In the genomic region with DNA sequence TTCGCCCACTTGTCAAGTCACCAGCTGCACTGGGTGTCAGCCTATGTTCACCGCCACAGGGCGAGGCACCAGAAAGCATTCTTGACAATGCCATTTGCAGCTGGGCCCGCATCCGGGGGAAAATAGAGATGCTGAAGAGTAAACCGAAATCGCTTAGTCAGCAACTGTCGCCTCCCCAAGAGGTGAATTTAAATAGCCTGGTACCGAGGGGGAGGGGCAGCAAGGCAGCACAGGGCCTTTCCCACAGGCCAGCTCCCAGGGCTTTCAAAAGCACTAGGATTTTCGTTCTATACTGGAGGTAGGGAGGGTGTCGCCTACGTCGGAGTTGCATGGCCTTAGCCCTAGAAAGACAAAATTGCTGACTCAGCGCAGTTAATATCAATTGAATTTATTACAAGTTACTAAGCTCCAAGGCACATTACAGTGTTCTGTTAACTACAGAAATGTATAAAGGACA, we compare ENCODE assay signal across 8 cellular contexts. TPM values are rescaled to one million over a fixed set of nuclear protein-coding genes. Genes with fewer than 3 reads are reported as not detected.
A peak's percentile ranks its signal among the peaks of the same experiment; 100 is the strongest.
DNase-seq lines count a peak whose midpoint lies in the region; ATAC-seq, FAIRE-seq and TF ChIP-seq lines count a peak whose summit lies in the region.

No MANE protein-coding gene starts in this region.

- FAIRE-seq in HepG2 (lab: Jason Lieb, UNC), result no peak

- TF ChIP-seq CTCF in cardiac fibroblast (IDR thresholded peaks at IDR 0.05; ENCODE audit: low read depth, low read length) (no peak), HepG2 (CRISPR knock-in tag; IDR thresholded peaks at IDR 0.05) (no peak)

- H3K27me3 ChIP-seq in HUES48 (ENCODE audit: control insufficient read depth, insufficient read depth, low read length), result no peaks in the 10 kb centered on the region
- no peaks in the 10 kb centered on the region for H3K27me3 ChIP-seq in HepG2 (ENCODE audit: control insufficient read depth in 1 of 2, insufficient read depth in 2 of 2, low read length in 2 of 2)

- intact Hi-C loops in HepG2 (cut with micrococcal nuclease; ENCODE audit: unreplicated experiment), result no loop called here

- ATAC-seq in HepG2, result no peak; the same call in 1 of the 3 replicates
- no peak for ATAC-seq in HG02840 (IDR thresholded peaks at IDR 0.05; ENCODE audit: low FRiP score, unreplicated experiment)

- peaks cover 34% of the 10 kb centered on the region for H3K4me1 ChIP-seq in HUES48 (ENCODE audit: control insufficient read depth, insufficient read depth, low read length)
- peaks cover 65% of the 10 kb centered on the region for H3K4me1 ChIP-seq in HepG2 (ENCODE audit: insufficient read depth, low read length)

- no peak for TF ChIP-seq RAD21 in HepG2 (CRISPR knock-in tag; IDR thresholded peaks at IDR 0.05)

- H3K36me3 ChIP-seq in HUES48 (ENCODE audit: control insufficient read depth, insufficient read depth, low read length) (peaks cover 13% of the 10 kb centered on the region), HepG2 (replicated peaks in 1 of 2; ENCODE audit: control insufficient read depth in 1 of 2, insufficient read depth in 2 of 2, low read length in 2 of 2) (peaks cover 2 to 5% of the 10 kb centered on the region in 2 experiments; a peak in 2 of 5 replicates)

- peak; percentile 47 for DNase-seq in T-helper 22 cell (ENCODE audit: low read depth)
- DNase-seq in cardiac fibroblast (ENCODE audit: low read depth in 2 of 2), result peak; percentile 34 to 63
- DNase-seq in HepG2 (ENCODE audit: low spot score), result peak; percentile 66
- DNase-seq in stimulated activated CD4-positive, alpha-beta T cell treated with anti-CD3 and anti-CD28 coated beads, TNF-alpha, amount 100 ng/mL, for 48 hours (ENCODE audit: low read depth in 3 of 3), result peak in 2 of 3 donors; percentile 70 to 71
- DNase-seq in SKM-1 treated with dmso at 0.1 percent for 144 hours (lab: John Stamatoyannopoulos, UW; ENCODE audit: unreplicated experiment), result no peak
- DNase-seq in ureter (ENCODE audit: low spot score), result no peak

- no peak overlapping the region for H2AFZ ChIP-seq in HepG2 (ENCODE audit: low read length)

- H3K9ac ChIP-seq in HUES48 (ENCODE audit: low read depth, low read length) (peak overlapping the region; percentile 63), HepG2 (ENCODE audit: insufficient read depth, low read depth, low read length) (peak overlapping the region; percentile 56)

- peaks cover 14% of the 10 kb centered on the region for H4K20me1 ChIP-seq in HepG2 (ENCODE audit: insufficient read depth, low read length)

- in situ Hi-C loops in HepG2 (cut with HindIII; ENCODE audit: extremely low pct_ligation_motif_present, low pct_unique_long_range_greater_than_20kb), result no loop called here

- no TSS peak for BruUV-seq in HepG2 (replicated peaks; lab: Mats Ljungman, UMichigan)

- H3K9me3 ChIP-seq in HUES48 (ENCODE audit: control insufficient read depth, insufficient read depth, low read length) (no peaks in the 10 kb centered on the region), HepG2 (ENCODE audit: low read length) (no peaks in the 10 kb centered on the region)

- POLR2A ChIA-PET in HepG2 (lab: Yijun Ruan, JAX), result interaction anchor here (0.9 to 3.0 kb wide), 16 partner anchors 8 to 192 kb away, joined by 3 to 25 read pairs (median 8); no protein-coding TSS in a partner anchor

- H3K4me3 ChIP-seq in HUES48 (ENCODE audit: low read depth, low read length), result peak overlapping the region; percentile 84
- H3K4me3 ChIP-seq in cardiac fibroblast (replicated peaks in 1 of 2; ENCODE audit: low read depth in 2 of 2, low read length in 2 of 2), result peak overlapping the region; percentile 80 to 82
- peak overlapping the region; percentile 38 to 85 (median 85) for H3K4me3 ChIP-seq in HepG2 (replicated peaks in 1 of 3; ENCODE audit: insufficient read depth in 1 of 3, low read depth in 2 of 3, low read length in 3 of 3)

- no peak for TF ChIP-seq EP300 in HepG2 (IDR thresholded peaks at IDR 0.05; ENCODE audit: low read depth in 2 of 2, low read length in 2 of 2)
- no peak for TF ChIP-seq EP300 in HepG2 (CRISPR knock-in tag; IDR thresholded peaks at IDR 0.05; ENCODE audit: borderline replicate concordance)

- CTCF ChIA-PET in HepG2 (lab: Yijun Ruan, JAX; ENCODE audit: low intra/inter-chr PET ratio, low total read pairs), result interaction anchor here (1.4 to 2.1 kb wide), 2 partner anchors 29 to 44 kb away, joined by 5 to 15 read pairs; no protein-coding TSS in a partner anchor

- H3K79me2 ChIP-seq in HepG2 (ENCODE audit: insufficient read depth, low read length), result peaks cover 36% of the 10 kb centered on the region

- WGBS in HepG2 (ENCODE audit: low lambda C conversion rate), result 4% methylated on average over 14 of the region's 14 CpGs

- H3K27ac ChIP-seq in HUES48 (ENCODE audit: low read depth, low read length), result peak overlapping the region; percentile 90
- peak overlapping the region; percentile 84 for H3K27ac ChIP-seq in HepG2 (ENCODE audit: extremely low read length, insufficient read depth, low read length)

- TF ChIP-seq POLR2A in HepG2 (IDR thresholded peaks at IDR 0.05; ENCODE audit: insufficient read depth in 1 of 2, low read depth in 2 of 2, low read length in 2 of 2), result 0 out of 4 replicates have a peak, but pooled peaks of 1 of the 2 experiments have one; percentile 12

- peak overlapping the region; percentile 89 for H3K4me2 ChIP-seq in HepG2 (ENCODE audit: low read depth, low read length)

TF ChIP-seq in HepG2, 621 proteins besides CTCF, POLR2A, EP300 and RAD21 (continues in another document):
- peak; percentile 38 for TF ChIP-seq RBM39 (IDR thresholded peaks at IDR 0.05; ENCODE audit: low read depth, low read length, poor library complexity, severe bottlenecking)
- TF ChIP-seq PHF8 (CRISPR knock-in tag; IDR thresholded peaks at IDR 0.05), result no peak
- TF ChIP-seq TARDBP (CRISPR knock-in tag; IDR thresholded peaks at IDR 0.05), result 0 out of 2 replicates have a peak, but pooled peaks have one; percentile 19
- no peak for TF ChIP-seq JUNB (CRISPR knock-in tag; IDR thresholded peaks at IDR 0.05; ENCODE audit: borderline replicate concordance)
- no peak for TF ChIP-seq ZGPAT (CRISPR knock-in tag; IDR thresholded peaks at IDR 0.05)
- TF ChIP-seq ZFP90 (CRISPR knock-in tag; IDR thresholded peaks at IDR 0.05; ENCODE audit: borderline replicate concordance), result no peak
- TF ChIP-seq, protein P1, sequence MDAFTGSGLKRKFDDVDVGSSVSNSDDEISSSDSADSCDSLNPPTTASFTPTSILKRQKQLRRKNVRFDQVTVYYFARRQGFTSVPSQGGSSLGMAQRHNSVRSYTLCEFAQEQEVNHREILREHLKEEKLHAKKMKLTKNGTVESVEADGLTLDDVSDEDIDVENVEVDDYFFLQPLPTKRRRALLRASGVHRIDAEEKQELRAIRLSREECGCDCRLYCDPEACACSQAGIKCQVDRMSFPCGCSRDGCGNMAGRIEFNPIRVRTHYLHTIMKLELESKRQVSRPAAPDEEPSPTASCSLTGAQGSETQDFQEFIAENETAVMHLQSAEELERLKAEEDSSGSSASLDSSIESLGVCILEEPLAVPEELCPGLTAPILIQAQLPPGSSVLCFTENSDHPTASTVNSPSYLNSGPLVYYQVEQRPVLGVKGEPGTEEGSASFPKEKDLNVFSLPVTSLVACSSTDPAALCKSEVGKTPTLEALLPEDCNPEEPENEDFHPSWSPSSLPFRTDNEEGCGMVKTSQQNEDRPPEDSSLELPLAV (CRISPR knock-in tag; conservative IDR thresholded peaks at IDR 0.05; ENCODE audit: low read depth), result no peak

RNA-seq across cellular contexts. Expression of gene IRF2BPL, which starts 4.3 kb away (rescaled TPM):
- total RNA-seq in HepG2 (2016; rRNA removed; fragmentation: Illumina TruSeq; extraction: Trizol) (6.2 and 8.4 TPM in 2 replicates), ureter (77.2 TPM)
- 0.88 and 1.1 TPM in 2 replicates for total RNA-seq in HepG2 (2016; cell fraction: cytosol; rRNA removed; fragmentation: Illumina TruSeq; extraction: Trizol; ENCODE audit: low read depth)
- total RNA-seq in HepG2 (2016; cell fraction: insoluble cytoplasmic fraction; rRNA removed; fragmentation: Illumina TruSeq; extraction: Trizol), result 6.2 and 7.9 TPM in 2 replicates
- 3.5 and 4.3 TPM in 2 replicates for total RNA-seq in HepG2 (2016; cell fraction: membrane; rRNA removed; fragmentation: Illumina TruSeq; extraction: Trizol)
- total RNA-seq in HepG2 (2016; cell fraction: nucleus; rRNA removed; fragmentation: Illumina TruSeq; extraction: Trizol), result 5.8 and 6.6 TPM in 2 replicates
- polyA plus RNA-seq in HepG2 (2011; rRNA removed), result 6.6 and 7.8 TPM in 2 replicates
- 6.1 and 8.5 TPM in 2 replicates for polyA plus RNA-seq in HepG2 (2011; cell fraction: cytosol; rRNA removed)
- 9.9 and 12.0 TPM in 2 replicates for polyA plus RNA-seq in HepG2 (2011; cell fraction: nucleus; rRNA removed)
- polyA plus RNA-seq in HepG2 (2012), result 13.5 and 21.1 TPM in 2 replicates
- polyA plus RNA-seq in HepG2 (2016; cell fraction: cytosol; fragmentation: Illumina TruSeq; extraction: Trizol; ENCODE audit: low read depth), result 0.57 and 0.58 TPM in 2 replicates
- polyA plus RNA-seq in HepG2 (2016; cell fraction: insoluble cytoplasmic fraction; fragmentation: Illumina TruSeq; extraction: Trizol; ENCODE audit: low read depth), result 8.8 and 10.6 TPM in 2 replicates
- polyA plus RNA-seq in HepG2 (2016; cell fraction: membrane; fragmentation: Illumina TruSeq; extraction: Trizol; ENCODE audit: low read depth), result 2.4 and 2.6 TPM in 2 replicates
- 9.6 and 10.7 TPM in 2 replicates for polyA plus RNA-seq in HepG2 (2016; cell fraction: nucleus; fragmentation: Illumina TruSeq; extraction: Trizol; ENCODE audit: insufficient read depth, low read depth)
- polyA minus RNA-seq in HepG2 (2011; rRNA and poly(A)+ RNA removed; ENCODE audit: low replicate concordance), result 5.2 and 20.2 TPM in 2 replicates
- polyA minus RNA-seq in HepG2 (2011; cell fraction: cytosol; rRNA and poly(A)+ RNA removed), result 14.8 and 18.3 TPM in 2 replicates
- polyA minus RNA-seq in HepG2 (2011; cell fraction: nucleus; rRNA and poly(A)+ RNA removed), result 5.8 and 8.6 TPM in 2 replicates

Comparison
In these comparisons a context has a peak if more than half of its experiments do, and no peak if none do; other contexts are left out.
1. DNase-seq: peak in T-helper 22 cell (single experiment), cardiac fibroblast (2 of 2), HepG2 (single experiment) and stimulated activated CD4-positive, alpha-beta T cell treated with anti-CD3 and anti-CD28 coated beads, TNF-alpha, amount 100 ng/mL, for 48 hours (2 of 3); none in SKM-1 treated with dmso at 0.1 percent for 144 hours (single experiment) and ureter (single experiment).
2. Peak in every context shown above with its lines, with median percentiles within 50 percentile points of each other: H3K4me3 ChIP-seq.